Comparison of ENCODE assay signal across 1 cellular context in the genomic region with DNA sequence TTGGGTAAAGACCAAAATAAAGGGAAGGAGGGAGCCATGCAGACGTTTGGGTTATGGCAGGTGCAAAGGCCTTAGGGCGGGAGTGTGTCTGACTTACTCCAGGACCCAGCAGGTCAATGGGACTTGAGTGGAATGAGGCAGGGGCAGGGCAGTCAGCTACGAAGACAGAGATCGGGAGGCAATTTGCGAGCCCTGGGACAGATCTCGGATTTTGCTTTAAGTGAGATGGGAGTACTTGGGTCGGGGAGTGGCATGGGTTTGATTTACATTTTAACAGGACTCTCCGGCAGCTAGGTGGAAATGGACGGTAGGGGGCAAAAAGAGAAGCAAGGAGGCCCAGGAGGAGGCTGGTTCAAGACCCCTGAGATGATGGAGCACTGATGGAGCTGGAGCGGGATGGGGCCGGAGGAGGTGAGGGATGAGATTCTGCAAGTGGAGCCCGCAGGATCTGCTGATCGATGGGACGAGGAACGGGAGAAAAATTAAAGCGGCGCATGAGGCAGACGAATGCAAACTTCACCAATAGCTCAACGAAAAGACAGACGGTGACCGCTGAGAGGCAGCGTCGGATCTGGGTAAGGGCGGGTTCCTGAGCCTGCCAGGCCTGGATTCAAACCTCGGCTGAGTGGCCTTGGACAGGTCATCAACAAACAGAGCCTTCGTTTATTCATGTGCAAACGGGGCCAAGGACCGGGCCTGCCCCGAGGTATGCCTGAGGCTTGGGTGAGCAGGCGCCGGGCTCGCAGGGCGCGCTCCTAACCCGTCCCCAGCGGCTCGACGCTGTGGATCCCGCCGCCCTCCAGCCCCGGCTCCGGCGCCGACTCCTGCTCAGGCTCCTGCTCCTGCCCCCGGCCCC.
TF ChIP-seq lines count a peak whose summit lies in the region.

No MANE protein-coding gene starts in this region.

TF ChIP-seq in HEK293, 187 proteins besides CTCF, POLR2A, EP300 and RAD21 (continued from another document and continues in another):
- TF ChIP-seq, protein P1, sequence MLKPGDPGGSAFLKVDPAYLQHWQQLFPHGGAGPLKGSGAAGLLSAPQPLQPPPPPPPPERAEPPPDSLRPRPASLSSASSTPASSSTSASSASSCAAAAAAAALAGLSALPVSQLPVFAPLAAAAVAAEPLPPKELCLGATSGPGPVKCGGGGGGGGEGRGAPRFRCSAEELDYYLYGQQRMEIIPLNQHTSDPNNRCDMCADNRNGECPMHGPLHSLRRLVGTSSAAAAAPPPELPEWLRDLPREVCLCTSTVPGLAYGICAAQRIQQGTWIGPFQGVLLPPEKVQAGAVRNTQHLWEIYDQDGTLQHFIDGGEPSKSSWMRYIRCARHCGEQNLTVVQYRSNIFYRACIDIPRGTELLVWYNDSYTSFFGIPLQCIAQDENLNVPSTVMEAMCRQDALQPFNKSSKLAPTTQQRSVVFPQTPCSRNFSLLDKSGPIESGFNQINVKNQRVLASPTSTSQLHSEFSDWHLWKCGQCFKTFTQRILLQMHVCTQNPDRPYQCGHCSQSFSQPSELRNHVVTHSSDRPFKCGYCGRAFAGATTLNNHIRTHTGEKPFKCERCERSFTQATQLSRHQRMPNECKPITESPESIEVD (tag by site-specific recombination; IDR thresholded peaks at IDR 0.05): no peak
- TF ChIP-seq ZBTB17 (tag by site-specific recombination; IDR thresholded peaks at IDR 0.05) (peak; percentile 99), ZEB2 (tag by site-specific recombination; IDR thresholded peaks at IDR 0.05) (peak; percentile 66), PRDM1 (tag by site-specific recombination; IDR thresholded peaks at IDR 0.05) (no peak), ZNF146 (tag by site-specific recombination; IDR thresholded peaks at IDR 0.05) (no peak), ZNF184 (tag by site-specific recombination; IDR thresholded peaks at IDR 0.05) (no peak), ZNF660 (tag by site-specific recombination; IDR thresholded peaks at IDR 0.05) (no peak; the same call in 1 of the 2 replicates), ZNF426 (tag by site-specific recombination; IDR thresholded peaks at IDR 0.05) (no peak), ZNF621 (tag by site-specific recombination; IDR thresholded peaks at IDR 0.05) (no peak), ZNF23 (tag by site-specific recombination; IDR thresholded peaks at IDR 0.05; ENCODE audit: borderline replicate concordance) (no peak), ZBTB21 (tag by site-specific recombination; IDR thresholded peaks at IDR 0.05) (no peak), SP3 (tag by site-specific recombination; IDR thresholded peaks at IDR 0.05) (peak; percentile 17; the same call in 1 of the 2 replicates), ZNF335 (tag by site-specific recombination; conservative IDR thresholded peaks at IDR 0.05) (peak; percentile 94), ZNF404 (tag by site-specific recombination; IDR thresholded peaks at IDR 0.05) (no peak), ZNF629 (tag by site-specific recombination; IDR thresholded peaks at IDR 0.05) (0 out of 2 replicates have a peak, but pooled peaks have one; percentile 12), ZNF510 (tag by site-specific recombination; IDR thresholded peaks at IDR 0.05; ENCODE audit: insufficient replicate concordance) (no peak), BCL11B (tag by site-specific recombination; IDR thresholded peaks at IDR 0.05; ENCODE audit: low read depth) (no peak), ZNF10 (tag by site-specific recombination; IDR thresholded peaks at IDR 0.05) (no peak; the same call in 1 of the 2 replicates), ZNF521 (tag by site-specific recombination; IDR thresholded peaks at IDR 0.05) (no peak), ZNF626 (tag by site-specific recombination; IDR thresholded peaks at IDR 0.05) (no peak), SCRT1 (tag by site-specific recombination; IDR thresholded peaks at IDR 0.05; ENCODE audit: borderline replicate concordance) (no peak), REPIN1 (tag by site-specific recombination; IDR thresholded peaks at IDR 0.05; ENCODE audit: low read depth) (peak; percentile 46; the same call in 1 of the 2 replicates), ZNF157 (tag by site-specific recombination; IDR thresholded peaks at IDR 0.05) (no peak), TRIM28 (IDR thresholded peaks at IDR 0.05; ENCODE audit: borderline replicate concordance, low read length) (no peak), FEZF1 (tag by site-specific recombination; IDR thresholded peaks at IDR 0.05) (no peak), ZNF664 (tag by site-specific recombination; IDR thresholded peaks at IDR 0.05) (peak; percentile 100), ZNF266 (tag by site-specific recombination; IDR thresholded peaks at IDR 0.05; ENCODE audit: low read depth) (no peak), ZNF202 (tag by site-specific recombination; IDR thresholded peaks at IDR 0.05; ENCODE audit: borderline replicate concordance) (no peak), MEIS1 (CRISPR knock-in tag; IDR thresholded peaks at IDR 0.05; ENCODE audit: borderline replicate concordance) (no peak), ZNF175 (tag by site-specific recombination; IDR thresholded peaks at IDR 0.05) (no peak), ZNF140 (tag by site-specific recombination; IDR thresholded peaks at IDR 0.05) (no peak), YY1 (tag by site-specific recombination; IDR thresholded peaks at IDR 0.05) (no peak; the same call in 1 of the 2 replicates), ZFP37 (tag by site-specific recombination; IDR thresholded peaks at IDR 0.05) (no peak; the same call in 1 of the 2 replicates), ZNF16 (tag by site-specific recombination; IDR thresholded peaks at IDR 0.05; ENCODE audit: low read depth) (peak; percentile 49; the same call in 1 of the 2 replicates), ZNF311 (tag by site-specific recombination; IDR thresholded peaks at IDR 0.05; ENCODE audit: borderline replicate concordance) (no peak), ZNF19 (tag by site-specific recombination; IDR thresholded peaks at IDR 0.05; ENCODE audit: low read depth) (no peak), ZNF292 (tag by site-specific recombination; IDR thresholded peaks at IDR 0.05; ENCODE audit: borderline replicate concordance, low read depth) (no peak), ZNF423 (tag by site-specific recombination; IDR thresholded peaks at IDR 0.05) (no peak)
- TF ChIP-seq, protein P2, sequence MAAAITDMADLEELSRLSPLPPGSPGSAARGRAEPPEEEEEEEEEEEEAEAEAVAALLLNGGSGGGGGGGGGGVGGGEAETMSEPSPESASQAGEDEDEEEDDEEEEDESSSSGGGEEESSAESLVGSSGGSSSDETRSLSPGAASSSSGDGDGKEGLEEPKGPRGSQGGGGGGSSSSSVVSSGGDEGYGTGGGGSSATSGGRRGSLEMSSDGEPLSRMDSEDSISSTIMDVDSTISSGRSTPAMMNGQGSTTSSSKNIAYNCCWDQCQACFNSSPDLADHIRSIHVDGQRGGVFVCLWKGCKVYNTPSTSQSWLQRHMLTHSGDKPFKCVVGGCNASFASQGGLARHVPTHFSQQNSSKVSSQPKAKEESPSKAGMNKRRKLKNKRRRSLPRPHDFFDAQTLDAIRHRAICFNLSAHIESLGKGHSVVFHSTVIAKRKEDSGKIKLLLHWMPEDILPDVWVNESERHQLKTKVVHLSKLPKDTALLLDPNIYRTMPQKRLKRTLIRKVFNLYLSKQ (tag by site-specific recombination; IDR thresholded peaks at IDR 0.05; ENCODE audit: borderline replicate concordance): no peak
- TF ChIP-seq, protein P3, sequence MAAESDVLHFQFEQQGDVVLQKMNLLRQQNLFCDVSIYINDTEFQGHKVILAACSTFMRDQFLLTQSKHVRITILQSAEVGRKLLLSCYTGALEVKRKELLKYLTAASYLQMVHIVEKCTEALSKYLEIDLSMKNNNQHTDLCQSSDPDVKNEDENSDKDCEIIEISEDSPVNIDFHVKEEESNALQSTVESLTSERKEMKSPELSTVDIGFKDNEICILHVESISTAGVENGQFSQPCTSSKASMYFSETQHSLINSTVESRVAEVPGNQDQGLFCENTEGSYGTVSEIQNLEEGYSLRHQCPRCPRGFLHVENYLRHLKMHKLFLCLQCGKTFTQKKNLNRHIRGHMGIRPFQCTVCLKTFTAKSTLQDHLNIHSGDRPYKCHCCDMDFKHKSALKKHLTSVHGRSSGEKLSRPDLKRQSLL (tag by site-specific recombination; IDR thresholded peaks at IDR 0.05): peak; percentile 100
- TF ChIP-seq, protein P4, sequence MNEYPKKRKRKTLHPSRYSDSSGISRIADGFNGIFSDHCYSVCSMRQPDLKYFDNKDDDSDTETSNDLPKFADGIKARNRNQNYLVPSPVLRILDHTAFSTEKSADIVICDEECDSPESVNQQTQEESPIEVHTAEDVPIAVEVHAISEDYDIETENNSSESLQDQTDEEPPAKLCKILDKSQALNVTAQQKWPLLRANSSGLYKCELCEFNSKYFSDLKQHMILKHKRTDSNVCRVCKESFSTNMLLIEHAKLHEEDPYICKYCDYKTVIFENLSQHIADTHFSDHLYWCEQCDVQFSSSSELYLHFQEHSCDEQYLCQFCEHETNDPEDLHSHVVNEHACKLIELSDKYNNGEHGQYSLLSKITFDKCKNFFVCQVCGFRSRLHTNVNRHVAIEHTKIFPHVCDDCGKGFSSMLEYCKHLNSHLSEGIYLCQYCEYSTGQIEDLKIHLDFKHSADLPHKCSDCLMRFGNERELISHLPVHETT (tag by site-specific recombination; IDR thresholded peaks at IDR 0.05): no peak
- TF ChIP-seq, protein P5, sequence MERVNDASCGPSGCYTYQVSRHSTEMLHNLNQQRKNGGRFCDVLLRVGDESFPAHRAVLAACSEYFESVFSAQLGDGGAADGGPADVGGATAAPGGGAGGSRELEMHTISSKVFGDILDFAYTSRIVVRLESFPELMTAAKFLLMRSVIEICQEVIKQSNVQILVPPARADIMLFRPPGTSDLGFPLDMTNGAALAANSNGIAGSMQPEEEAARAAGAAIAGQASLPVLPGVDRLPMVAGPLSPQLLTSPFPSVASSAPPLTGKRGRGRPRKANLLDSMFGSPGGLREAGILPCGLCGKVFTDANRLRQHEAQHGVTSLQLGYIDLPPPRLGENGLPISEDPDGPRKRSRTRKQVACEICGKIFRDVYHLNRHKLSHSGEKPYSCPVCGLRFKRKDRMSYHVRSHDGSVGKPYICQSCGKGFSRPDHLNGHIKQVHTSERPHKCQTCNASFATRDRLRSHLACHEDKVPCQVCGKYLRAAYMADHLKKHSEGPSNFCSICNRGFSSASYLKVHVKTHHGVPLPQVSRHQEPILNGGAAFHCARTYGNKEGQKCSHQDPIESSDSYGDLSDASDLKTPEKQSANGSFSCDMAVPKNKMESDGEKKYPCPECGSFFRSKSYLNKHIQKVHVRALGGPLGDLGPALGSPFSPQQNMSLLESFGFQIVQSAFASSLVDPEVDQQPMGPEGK (tag by site-specific recombination; IDR thresholded peaks at IDR 0.05): peak; percentile 56
- TF ChIP-seq, protein P6, sequence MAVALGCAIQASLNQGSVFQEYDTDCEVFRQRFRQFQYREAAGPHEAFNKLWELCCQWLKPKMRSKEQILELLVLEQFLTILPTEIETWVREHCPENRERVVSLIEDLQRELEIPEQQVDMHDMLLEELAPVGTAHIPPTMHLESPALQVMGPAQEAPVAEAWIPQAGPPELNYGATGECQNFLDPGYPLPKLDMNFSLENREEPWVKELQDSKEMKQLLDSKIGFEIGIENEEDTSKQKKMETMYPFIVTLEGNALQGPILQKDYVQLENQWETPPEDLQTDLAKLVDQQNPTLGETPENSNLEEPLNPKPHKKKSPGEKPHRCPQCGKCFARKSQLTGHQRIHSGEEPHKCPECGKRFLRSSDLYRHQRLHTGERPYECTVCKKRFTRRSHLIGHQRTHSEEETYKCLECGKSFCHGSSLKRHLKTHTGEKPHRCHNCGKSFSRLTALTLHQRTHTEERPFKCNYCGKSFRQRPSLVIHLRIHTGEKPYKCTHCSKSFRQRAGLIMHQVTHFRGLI (tag by site-specific recombination; IDR thresholded peaks at IDR 0.05): no peak
- TF ChIP-seq, protein P7, sequence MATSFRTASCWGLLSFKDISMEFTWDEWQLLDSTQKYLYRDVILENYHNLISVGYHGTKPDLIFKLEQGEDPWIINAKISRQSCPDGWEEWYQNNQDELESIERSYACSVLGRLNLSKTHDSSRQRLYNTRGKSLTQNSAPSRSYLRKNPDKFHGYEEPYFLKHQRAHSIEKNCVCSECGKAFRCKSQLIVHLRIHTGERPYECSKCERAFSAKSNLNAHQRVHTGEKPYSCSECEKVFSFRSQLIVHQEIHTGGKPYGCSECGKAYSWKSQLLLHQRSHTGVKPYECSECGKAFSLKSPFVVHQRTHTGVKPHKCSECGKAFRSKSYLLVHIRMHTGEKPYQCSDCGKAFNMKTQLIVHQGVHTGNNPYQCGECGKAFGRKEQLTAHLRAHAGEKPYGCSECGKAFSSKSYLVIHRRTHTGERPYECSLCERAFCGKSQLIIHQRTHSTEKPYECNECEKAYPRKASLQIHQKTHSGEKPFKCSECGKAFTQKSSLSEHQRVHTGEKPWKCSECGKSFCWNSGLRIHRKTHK (tag by site-specific recombination; IDR thresholded peaks at IDR 0.05): no peak
- TF ChIP-seq, protein P8, sequence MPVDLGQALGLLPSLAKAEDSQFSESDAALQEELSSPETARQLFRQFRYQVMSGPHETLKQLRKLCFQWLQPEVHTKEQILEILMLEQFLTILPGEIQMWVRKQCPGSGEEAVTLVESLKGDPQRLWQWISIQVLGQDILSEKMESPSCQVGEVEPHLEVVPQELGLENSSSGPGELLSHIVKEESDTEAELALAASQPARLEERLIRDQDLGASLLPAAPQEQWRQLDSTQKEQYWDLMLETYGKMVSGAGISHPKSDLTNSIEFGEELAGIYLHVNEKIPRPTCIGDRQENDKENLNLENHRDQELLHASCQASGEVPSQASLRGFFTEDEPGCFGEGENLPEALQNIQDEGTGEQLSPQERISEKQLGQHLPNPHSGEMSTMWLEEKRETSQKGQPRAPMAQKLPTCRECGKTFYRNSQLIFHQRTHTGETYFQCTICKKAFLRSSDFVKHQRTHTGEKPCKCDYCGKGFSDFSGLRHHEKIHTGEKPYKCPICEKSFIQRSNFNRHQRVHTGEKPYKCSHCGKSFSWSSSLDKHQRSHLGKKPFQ (tag by site-specific recombination; IDR thresholded peaks at IDR 0.05): no peak
- TF ChIP-seq, protein P9, sequence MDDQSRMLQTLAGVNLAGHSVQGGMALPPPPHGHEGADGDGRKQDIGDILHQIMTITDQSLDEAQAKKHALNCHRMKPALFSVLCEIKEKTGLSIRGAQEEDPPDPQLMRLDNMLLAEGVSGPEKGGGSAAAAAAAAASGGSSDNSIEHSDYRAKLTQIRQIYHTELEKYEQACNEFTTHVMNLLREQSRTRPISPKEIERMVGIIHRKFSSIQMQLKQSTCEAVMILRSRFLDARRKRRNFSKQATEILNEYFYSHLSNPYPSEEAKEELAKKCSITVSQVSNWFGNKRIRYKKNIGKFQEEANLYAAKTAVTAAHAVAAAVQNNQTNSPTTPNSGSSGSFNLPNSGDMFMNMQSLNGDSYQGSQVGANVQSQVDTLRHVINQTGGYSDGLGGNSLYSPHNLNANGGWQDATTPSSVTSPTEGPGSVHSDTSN (CRISPR knock-in tag; IDR thresholded peaks at IDR 0.05): no peak; the same call in 1 of the 2 replicates
- TF ChIP-seq, protein P10, sequence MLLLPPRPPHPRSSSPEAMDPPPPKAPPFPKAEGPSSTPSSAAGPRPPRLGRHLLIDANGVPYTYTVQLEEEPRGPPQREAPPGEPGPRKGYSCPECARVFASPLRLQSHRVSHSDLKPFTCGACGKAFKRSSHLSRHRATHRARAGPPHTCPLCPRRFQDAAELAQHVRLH (tag by site-specific recombination; IDR thresholded peaks at IDR 0.05): no peak
- TF ChIP-seq, protein P11, sequence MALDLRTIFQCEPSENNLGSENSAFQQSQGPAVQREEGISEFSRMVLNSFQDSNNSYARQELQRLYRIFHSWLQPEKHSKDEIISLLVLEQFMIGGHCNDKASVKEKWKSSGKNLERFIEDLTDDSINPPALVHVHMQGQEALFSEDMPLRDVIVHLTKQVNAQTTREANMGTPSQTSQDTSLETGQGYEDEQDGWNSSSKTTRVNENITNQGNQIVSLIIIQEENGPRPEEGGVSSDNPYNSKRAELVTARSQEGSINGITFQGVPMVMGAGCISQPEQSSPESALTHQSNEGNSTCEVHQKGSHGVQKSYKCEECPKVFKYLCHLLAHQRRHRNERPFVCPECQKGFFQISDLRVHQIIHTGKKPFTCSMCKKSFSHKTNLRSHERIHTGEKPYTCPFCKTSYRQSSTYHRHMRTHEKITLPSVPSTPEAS (tag by site-specific recombination; IDR thresholded peaks at IDR 0.05): no peak
